9 cellular contexts compared by ENCODE assay signal in genomic region chr11:8018742-8019631, GRCh38. TPM values are rescaled to one million over a fixed set of nuclear protein-coding genes. Genes with fewer than 3 reads are reported as not detected.
DNase-seq lines count a peak whose midpoint lies in the region; TF ChIP-seq lines count a peak whose summit lies in the region.
"Had no signal": no experiment of that assay in that cellular context is flagged by ENCODE, and none has a peak within 500 bp of the region (broad histone marks: within the 10 kb centered on the region; RNA-seq: fewer than 3 reads in every experiment).

No MANE protein-coding gene starts in this region.

- no peaks in the 10 kb centered on the region for H3K36me3 Mint-ChIP-seq in activated naive CD4-positive, alpha-beta T cell treated with anti-CD3 and anti-CD28 coated beads, Interleukin-2, amount 50 U/mL, for 24 hours
- no peaks in the 10 kb centered on the region for H3K36me3 Mint-ChIP-seq in glutamatergic neuron (ENCODE audit: unreplicated experiment)

- H3K27ac ChIP-seq in RWPE1, result no peak overlapping the region
- peak overlapping the region; percentile 24 for H3K27ac ChIP-seq in subcutaneous abdominal adipose tissue (ENCODE audit: low read depth, low read length)

- no peaks in the 10 kb centered on the region for H3K9me3 Mint-ChIP-seq in activated naive CD4-positive, alpha-beta T cell treated with anti-CD3 and anti-CD28 coated beads, Interleukin-2, amount 50 U/mL, for 24 hours
- no peaks in the 10 kb centered on the region for H3K9me3 Mint-ChIP-seq in glutamatergic neuron (ENCODE audit: unreplicated experiment)

- TF ChIP-seq CTCF in RWPE1 (conservative IDR thresholded peaks at IDR 0.05; ENCODE audit: low read depth), result no peak
- TF ChIP-seq CTCF in glutamatergic neuron (IDR thresholded peaks at IDR 0.05; ENCODE audit: partially characterized antibody, unreplicated experiment), result no peak

- CTCF ChIA-PET in RWPE1 (lab: Yijun Ruan, JAX), result interaction anchor here (0.6 to 1.5 kb wide), 5 partner anchors 12 to 557 kb away, joined by 3 to 6 read pairs (median 3); no protein-coding TSS in a partner anchor

- no peaks in the 10 kb centered on the region for H3K36me3 ChIP-seq in neuron (ENCODE audit: insufficient read depth, low read length)
- no peaks in the 10 kb centered on the region for H3K36me3 ChIP-seq in subcutaneous abdominal adipose tissue (ENCODE audit: control insufficient read depth in 5 of 5, insufficient read depth in 5 of 5, low read length in 5 of 5)

- H3K4me1 ChIP-seq in neuron (ENCODE audit: insufficient read depth, low read length) (peaks cover 24% of the 10 kb centered on the region), subcutaneous abdominal adipose tissue (ENCODE audit: control insufficient read depth in 5 of 5, insufficient read depth in 5 of 5, low read length in 5 of 5) (peaks cover 3 to 24% (median 19%) of the 10 kb centered on the region in 5 donors)

- no peak overlapping the region for H3K27ac Mint-ChIP-seq in activated naive CD4-positive, alpha-beta T cell treated with anti-CD3 and anti-CD28 coated beads, Interleukin-2, amount 50 U/mL, for 24 hours
- H3K27ac Mint-ChIP-seq in glutamatergic neuron (ENCODE audit: unreplicated experiment), result no peak overlapping the region

- peak overlapping the region; percentile 77 for H2AFZ ChIP-seq in neuron (ENCODE audit: low read depth, low read length)

- peaks cover 30% of the 10 kb centered on the region for H3K27me3 Mint-ChIP-seq in activated naive CD4-positive, alpha-beta T cell treated with anti-CD3 and anti-CD28 coated beads, Interleukin-2, amount 50 U/mL, for 24 hours
- H3K27me3 Mint-ChIP-seq in glutamatergic neuron (ENCODE audit: unreplicated experiment), result peaks cover 16% of the 10 kb centered on the region

- H3K9ac ChIP-seq in subcutaneous abdominal adipose tissue (ENCODE audit: low read length in 5 of 5), result peak overlapping the region in 3 of 5 donors; percentile 56 to 70 (median 62)

- peak; percentile 58 for DNase-seq in NCI-H345 (lab: John Stamatoyannopoulos, UW)
- no peak for DNase-seq in NCI-H345 treated with DMSO at 0.1 percent for 48 hours (lab: John Stamatoyannopoulos, UW; ENCODE audit: unreplicated experiment)
- DNase-seq in RWPE1 (ENCODE audit: low spot score), result peak; percentile 22
- peak; percentile 65 for DNase-seq in glutamatergic neuron
- DNase-seq in SIG-M5 treated with dmso at 0.1 percent for 504 hours (lab: John Stamatoyannopoulos, UW; ENCODE audit: unreplicated experiment), result no peak
- DNase-seq: DND-41 had no signal

- POLR2A ChIA-PET in RWPE1 (lab: Yijun Ruan, JAX; ENCODE audit: low non-redundant PET), result interaction anchor here (0.6 kb wide), 1 partner anchor 370 kb away, joined by 3 read pairs; no protein-coding TSS in a partner anchor

- peaks cover 14% of the 10 kb centered on the region for H3K4me1 Mint-ChIP-seq in activated naive CD4-positive, alpha-beta T cell treated with anti-CD3 and anti-CD28 coated beads, Interleukin-2, amount 50 U/mL, for 24 hours
- H3K4me1 Mint-ChIP-seq in glutamatergic neuron (ENCODE audit: low read depth, unreplicated experiment), result peaks cover 9% of the 10 kb centered on the region

- peaks cover 33% of the 10 kb centered on the region for H3K27me3 ChIP-seq in neuron (ENCODE audit: insufficient read depth, low read length)
- H3K27me3 ChIP-seq in subcutaneous abdominal adipose tissue (ENCODE audit: control insufficient read depth in 5 of 5, insufficient read depth in 4 of 5, low read length in 5 of 5), result peaks cover 14 to 34% (median 15%) of the 10 kb centered on the region in 5 donors

- H3K9me3 ChIP-seq in neuron (ENCODE audit: low read length), result no peaks in the 10 kb centered on the region
- no peaks in the 10 kb centered on the region for H3K9me3 ChIP-seq in subcutaneous abdominal adipose tissue (ENCODE audit: control insufficient read depth in 5 of 5, low read length in 5 of 5)

- peak overlapping the region; percentile 84 for H3K4me3 Mint-ChIP-seq in activated naive CD4-positive, alpha-beta T cell treated with anti-CD3 and anti-CD28 coated beads, Interleukin-2, amount 50 U/mL, for 24 hours
- H3K4me3 Mint-ChIP-seq in glutamatergic neuron (ENCODE audit: unreplicated experiment), result peak overlapping the region; percentile 92

- H3K4me3 ChIP-seq in neuron (ENCODE audit: low read length) (peak overlapping the region; percentile 50), subcutaneous abdominal adipose tissue (ENCODE audit: low read depth in 1 of 5, low read length in 5 of 5) (peak overlapping the region; percentile 58 to 72 (median 67))

RNA-seq across cellular contexts. Expression of gene EIF3F, which starts 31.9 kb away (rescaled TPM):
- total RNA-seq in glutamatergic neuron (ENCODE audit: unreplicated experiment), result 217 TPM

RNA-seq across cellular contexts. Expression of gene NLRP10, which starts 53.7 kb away (rescaled TPM):
- not detected for total RNA-seq in glutamatergic neuron (ENCODE audit: unreplicated experiment)

Comparison
In these comparisons a context has a peak if more than half of its experiments do, and no peak if none do; other contexts are left out.
1. DNase-seq: peak in NCI-H345 (single experiment), RWPE1 (single experiment) and glutamatergic neuron (single experiment); none in NCI-H345 treated with DMSO at 0.1 percent for 48 hours (single experiment) and SIG-M5 treated with dmso at 0.1 percent for 504 hours (single experiment).